Comparison of ENCODE assay signal across 1 cellular context in genomic region chr6:31619805-31620585, GRCh38.
TF ChIP-seq lines count a peak whose summit lies in the region.

No MANE protein-coding gene starts in this region.

TF ChIP-seq in HepG2, 621 proteins besides CTCF, POLR2A, EP300 and RAD21 (continued from another document and continues in another):
- no peak for TF ChIP-seq ZNF407 (CRISPR knock-in tag; IDR thresholded peaks at IDR 0.05; ENCODE audit: not compliant biosample characterization)
- TF ChIP-seq ZSCAN12 (CRISPR knock-in tag; IDR thresholded peaks at IDR 0.05) = no peak
- no peak for TF ChIP-seq ZFP36L2 (CRISPR knock-in tag; IDR thresholded peaks at IDR 0.05)
- TF ChIP-seq LRRFIP1 (CRISPR knock-in tag; conservative IDR thresholded peaks at IDR 0.05) = no peak
- no peak for TF ChIP-seq TRIM24 (CRISPR knock-in tag; IDR thresholded peaks at IDR 0.05)
- TF ChIP-seq ZBTB3 (CRISPR knock-in tag; IDR thresholded peaks at IDR 0.05; ENCODE audit: borderline replicate concordance, low read depth) = 0 out of 2 replicates have a peak, but pooled peaks have one; percentile 23
- no peak for TF ChIP-seq SATB2 (CRISPR knock-in tag; IDR thresholded peaks at IDR 0.05)
- peak; percentile 71; the same call in 1 of the 2 replicates for TF ChIP-seq SIX4 (CRISPR knock-in tag; IDR thresholded peaks at IDR 0.05)
- TF ChIP-seq KDM2A (CRISPR knock-in tag; IDR thresholded peaks at IDR 0.05; ENCODE audit: borderline replicate concordance, low read depth) = no peak
- TF ChIP-seq GLI4 (CRISPR knock-in tag; IDR thresholded peaks at IDR 0.05; ENCODE audit: borderline replicate concordance) = no peak
- no peak for TF ChIP-seq PRMT3 (CRISPR knock-in tag; IDR thresholded peaks at IDR 0.05; ENCODE audit: borderline replicate concordance, low read depth)
- TF ChIP-seq ZNF503 (CRISPR knock-in tag; IDR thresholded peaks at IDR 0.05) = no peak
- TF ChIP-seq ZNF292 (CRISPR knock-in tag; IDR thresholded peaks at IDR 0.05; ENCODE audit: borderline replicate concordance, low read depth) = no peak
- TF ChIP-seq ZNF225 (CRISPR knock-in tag; IDR thresholded peaks at IDR 0.05) = peak; percentile 54; the same call in 1 of the 2 replicates
- no peak for TF ChIP-seq AHR (CRISPR knock-in tag; IDR thresholded peaks at IDR 0.05)
- peak; percentile 37 for TF ChIP-seq HNF1A (IDR thresholded peaks at IDR 0.05; ENCODE audit: low read depth)
- peak; percentile 70 for TF ChIP-seq HNF1A (CRISPR knock-in tag; IDR thresholded peaks at IDR 0.05; ENCODE audit: borderline replicate concordance)
- no peak; the same call in 1 of the 2 replicates for TF ChIP-seq DNMT1 (CRISPR knock-in tag; IDR thresholded peaks at IDR 0.05)
- TF ChIP-seq HMG20B (CRISPR knock-in tag; conservative IDR thresholded peaks at IDR 0.05) = no peak
- TF ChIP-seq SP1 (IDR thresholded peaks at IDR 0.05) = no peak
- peak; percentile 92; the same call in 1 of the 2 replicates for TF ChIP-seq SP1 (CRISPR knock-in tag; IDR thresholded peaks at IDR 0.05)
- no peak for TF ChIP-seq ZNF720 (CRISPR knock-in tag; IDR thresholded peaks at IDR 0.05)
- TF ChIP-seq PRDM4 (CRISPR knock-in tag; IDR thresholded peaks at IDR 0.05; ENCODE audit: borderline replicate concordance) = peak; percentile 79; the same call in 1 of the 2 replicates
- peak; percentile 35; the same call in 1 of the 2 replicates for TF ChIP-seq CHCHD3 (CRISPR knock-in tag; IDR thresholded peaks at IDR 0.05)
- TF ChIP-seq ZNF614 (CRISPR knock-in tag; IDR thresholded peaks at IDR 0.05; ENCODE audit: borderline replicate concordance) = no peak
- no peak; the same call in 1 of the 2 replicates for TF ChIP-seq ZNF563 (CRISPR knock-in tag; IDR thresholded peaks at IDR 0.05)
- no peak for TF ChIP-seq NR0B2 (CRISPR knock-in tag; IDR thresholded peaks at IDR 0.05)
- no peak for TF ChIP-seq ZNF672 (CRISPR knock-in tag; IDR thresholded peaks at IDR 0.05)
- peak; percentile 63; the same call in 1 of the 2 replicates for TF ChIP-seq KAT8 (CRISPR knock-in tag; IDR thresholded peaks at IDR 0.05)
- no peak for TF ChIP-seq MXD1 (CRISPR knock-in tag; IDR thresholded peaks at IDR 0.05)
- TF ChIP-seq HOXA7 (CRISPR knock-in tag; IDR thresholded peaks at IDR 0.05) = no peak
- peak; percentile 98 for TF ChIP-seq DRAP1 (CRISPR knock-in tag; IDR thresholded peaks at IDR 0.05)
- no peak for TF ChIP-seq CREB3 (CRISPR knock-in tag; IDR thresholded peaks at IDR 0.05)
- peak; percentile 68 for TF ChIP-seq MYPOP (CRISPR knock-in tag; IDR thresholded peaks at IDR 0.05)
- peak; percentile 44; the same call in 1 of the 2 replicates for TF ChIP-seq SALL2 (CRISPR knock-in tag; IDR thresholded peaks at IDR 0.05)
- TF ChIP-seq ZNF33B (CRISPR knock-in tag; IDR thresholded peaks at IDR 0.05) = no peak
- no peak for TF ChIP-seq RFX3 (CRISPR knock-in tag; IDR thresholded peaks at IDR 0.05)
